ENCODE assay signal across 1 cellular context in genomic region chrX:104168127-104168526, GRCh38.
TF ChIP-seq lines count a peak whose summit lies in the region.

No MANE protein-coding gene starts in this region.

TF ChIP-seq in GM23338, 12 proteins besides CTCF, POLR2A, EP300 and RAD21 (continued from another document):
- TF ChIP-seq, protein P1, sequence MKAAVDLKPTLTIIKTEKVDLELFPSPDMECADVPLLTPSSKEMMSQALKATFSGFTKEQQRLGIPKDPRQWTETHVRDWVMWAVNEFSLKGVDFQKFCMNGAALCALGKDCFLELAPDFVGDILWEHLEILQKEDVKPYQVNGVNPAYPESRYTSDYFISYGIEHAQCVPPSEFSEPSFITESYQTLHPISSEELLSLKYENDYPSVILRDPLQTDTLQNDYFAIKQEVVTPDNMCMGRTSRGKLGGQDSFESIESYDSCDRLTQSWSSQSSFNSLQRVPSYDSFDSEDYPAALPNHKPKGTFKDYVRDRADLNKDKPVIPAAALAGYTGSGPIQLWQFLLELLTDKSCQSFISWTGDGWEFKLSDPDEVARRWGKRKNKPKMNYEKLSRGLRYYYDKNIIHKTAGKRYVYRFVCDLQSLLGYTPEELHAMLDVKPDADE (IDR thresholded peaks at IDR 0.05) = no peak
- TF ChIP-seq ZNF331 (CRISPR knock-in tag; IDR thresholded peaks at IDR 0.05; ENCODE audit: low read depth) = no peak
- TF ChIP-seq, protein P2, sequence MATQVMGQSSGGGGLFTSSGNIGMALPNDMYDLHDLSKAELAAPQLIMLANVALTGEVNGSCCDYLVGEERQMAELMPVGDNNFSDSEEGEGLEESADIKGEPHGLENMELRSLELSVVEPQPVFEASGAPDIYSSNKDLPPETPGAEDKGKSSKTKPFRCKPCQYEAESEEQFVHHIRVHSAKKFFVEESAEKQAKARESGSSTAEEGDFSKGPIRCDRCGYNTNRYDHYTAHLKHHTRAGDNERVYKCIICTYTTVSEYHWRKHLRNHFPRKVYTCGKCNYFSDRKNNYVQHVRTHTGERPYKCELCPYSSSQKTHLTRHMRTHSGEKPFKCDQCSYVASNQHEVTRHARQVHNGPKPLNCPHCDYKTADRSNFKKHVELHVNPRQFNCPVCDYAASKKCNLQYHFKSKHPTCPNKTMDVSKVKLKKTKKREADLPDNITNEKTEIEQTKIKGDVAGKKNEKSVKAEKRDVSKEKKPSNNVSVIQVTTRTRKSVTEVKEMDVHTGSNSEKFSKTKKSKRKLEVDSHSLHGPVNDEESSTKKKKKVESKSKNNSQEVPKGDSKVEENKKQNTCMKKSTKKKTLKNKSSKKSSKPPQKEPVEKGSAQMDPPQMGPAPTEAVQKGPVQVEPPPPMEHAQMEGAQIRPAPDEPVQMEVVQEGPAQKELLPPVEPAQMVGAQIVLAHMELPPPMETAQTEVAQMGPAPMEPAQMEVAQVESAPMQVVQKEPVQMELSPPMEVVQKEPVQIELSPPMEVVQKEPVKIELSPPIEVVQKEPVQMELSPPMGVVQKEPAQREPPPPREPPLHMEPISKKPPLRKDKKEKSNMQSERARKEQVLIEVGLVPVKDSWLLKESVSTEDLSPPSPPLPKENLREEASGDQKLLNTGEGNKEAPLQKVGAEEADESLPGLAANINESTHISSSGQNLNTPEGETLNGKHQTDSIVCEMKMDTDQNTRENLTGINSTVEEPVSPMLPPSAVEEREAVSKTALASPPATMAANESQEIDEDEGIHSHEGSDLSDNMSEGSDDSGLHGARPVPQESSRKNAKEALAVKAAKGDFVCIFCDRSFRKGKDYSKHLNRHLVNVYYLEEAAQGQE (IDR thresholded peaks at IDR 0.05; ENCODE audit: unreplicated experiment) = no peak
- no peak for TF ChIP-seq NANOG (IDR thresholded peaks at IDR 0.05; ENCODE audit: borderline replicate concordance)
- no peak for TF ChIP-seq EZH2 (IDR thresholded peaks at IDR 0.05; ENCODE audit: low read depth, unreplicated experiment)
